24 cellular contexts compared by ENCODE assay signal in genomic region chr1:180560200-180560867, GRCh38. TPM values are rescaled to one million over a fixed set of nuclear protein-coding genes. Genes with fewer than 3 reads are reported as not detected.
A peak's percentile ranks its signal among the peaks of the same experiment; 100 is the strongest.
DNase-seq lines count a peak whose midpoint lies in the region; ATAC-seq and TF ChIP-seq lines count a peak whose summit lies in the region.
"Had no signal": no experiment of that assay in that cellular context is flagged by ENCODE, and none has a peak within 500 bp of the region (broad histone marks: within the 10 kb centered on the region; RNA-seq: fewer than 3 reads in every experiment).

No MANE protein-coding gene starts in this region.

- H3K27me3 ChIP-seq in cardiac muscle cell (no peaks in the 10 kb centered on the region), adipocyte (replicated peaks; ENCODE audit: control insufficient read depth, insufficient read depth, low read length) (no peaks in the 10 kb centered on the region), left lung (no peaks in the 10 kb centered on the region), upper lobe of right lung (no peaks in the 10 kb centered on the region)
- H3K27me3 ChIP-seq: MG63, testis had no signal

- peak; percentile 63 for ATAC-seq in left lung
- peak; percentile 41 for ATAC-seq in upper lobe of right lung
- ATAC-seq in HG02885 (IDR thresholded peaks at IDR 0.05; ENCODE audit: poor library complexity, unreplicated experiment), result no peak
- no peak for ATAC-seq in HG02763 (IDR thresholded peaks at IDR 0.05; ENCODE audit: unreplicated experiment)
- ATAC-seq: CD8-positive, alpha-beta T cell; naive thymus-derived CD4-positive, alpha-beta T cell had no signal

- DNase-seq in cardiac muscle cell (ENCODE audit: low read depth in 1 of 2, low spot score in 1 of 2), result no peak
- DNase-seq in cardiac septum (ENCODE audit: low spot score), result no peak
- peak; percentile 7 for DNase-seq in adipocyte (ENCODE audit: low read depth)
- DNase-seq in left lung, result no peak
- no peak for DNase-seq in upper lobe of right lung
- no peak for DNase-seq in iPS-NIHi7 (ENCODE audit: extremely low spot score)
- DNase-seq: activated CD4-positive, alpha-beta T cell treated with anti-CD3 and anti-CD28 coated beads, Interleukin-2, amount 50 U/mL, for 4 hours; activated naive CD4-positive, alpha-beta T cell treated with anti-CD3 and anti-CD28 coated beads, Interleukin-2, amount 50 U/mL, for 16 hours; CD8-positive, alpha-beta T cell; DMS79 treated with DMSO at 0.1 percent for 48 hours; MG63; naive thymus-derived CD4-positive, alpha-beta T cell; NCI-H1436 treated with DMSO at 0.1 percent for 48 hours; NCI-H2171; NCI-H774; testis had no signal

- TF ChIP-seq CTCF in cardiac muscle cell (IDR thresholded peaks at IDR 0.05; ENCODE audit: low read depth, low read length) (no peak), left lung (IDR thresholded peaks at IDR 0.05) (no peak), upper lobe of right lung (IDR thresholded peaks at IDR 0.05) (no peak)

- peaks cover 43% of the 10 kb centered on the region for H3K4me1 ChIP-seq in cardiac muscle cell (ENCODE audit: low read depth)
- peaks cover 15% of the 10 kb centered on the region for H3K4me1 ChIP-seq in adipocyte (ENCODE audit: control insufficient read depth, insufficient read depth, low read length)
- no peaks in the 10 kb centered on the region for H3K4me1 ChIP-seq in left lung
- H3K4me1 ChIP-seq in upper lobe of right lung, result no peaks in the 10 kb centered on the region
- H3K4me1 ChIP-seq: parathyroid adenoma had no signal

- H3K9ac ChIP-seq in adipocyte (ENCODE audit: low read length), result no peak overlapping the region
- H3K9ac ChIP-seq: parathyroid adenoma had no signal

- intact Hi-C loops in cardiac septum (cut with DNase I), result no loop called here
- intact Hi-C loops in left lung (cut with DNase I), result no loop called here
- intact Hi-C loops in upper lobe of right lung (cut with DNase I), result no loop called here

- no peaks in the 10 kb centered on the region for H3K36me3 ChIP-seq in cardiac muscle cell
- no peaks in the 10 kb centered on the region for H3K36me3 ChIP-seq in adipocyte (ENCODE audit: control insufficient read depth, insufficient read depth, low read length, severe bottlenecking)
- H3K36me3 ChIP-seq in left lung, result no peaks in the 10 kb centered on the region
- H3K36me3 ChIP-seq in upper lobe of right lung, result no peaks in the 10 kb centered on the region
- H3K36me3 ChIP-seq: MG63 had no signal

- H3K4me3 ChIP-seq in cardiac muscle cell, result no peak overlapping the region
- no peak overlapping the region for H3K4me3 ChIP-seq in adipocyte (ENCODE audit: low read length)
- H3K4me3 ChIP-seq in left lung, result no peak overlapping the region
- H3K4me3 ChIP-seq in upper lobe of right lung, result no peak overlapping the region
- H3K4me3 ChIP-seq: MG63, testis had no signal

- H3K27ac ChIP-seq in cardiac muscle cell (peak overlapping the region; percentile 63), left lung (no peak overlapping the region), upper lobe of right lung (no peak overlapping the region)
- H3K27ac ChIP-seq: parathyroid adenoma, testis had no signal

- no peaks in the 10 kb centered on the region for H3K9me3 ChIP-seq in cardiac muscle cell (ENCODE audit: low read depth)
- H3K9me3 ChIP-seq in adipocyte (ENCODE audit: control insufficient read depth, low read length), result no peaks in the 10 kb centered on the region
- no peaks in the 10 kb centered on the region for H3K9me3 ChIP-seq in left lung
- no peaks in the 10 kb centered on the region for H3K9me3 ChIP-seq in upper lobe of right lung
- H3K9me3 ChIP-seq: MG63, testis had no signal

RNA-seq across cellular contexts. Expression of gene OVAAL, which starts 1.6 kb away (rescaled TPM):
- 0.21 and 1.1 TPM in 2 replicates for total RNA-seq in cardiac muscle cell
- 0.91 and 2.5 TPM in 2 replicates for polyA plus RNA-seq in cardiac muscle cell
- total RNA-seq in cardiac septum, result 6.3 TPM
- total RNA-seq in left lung, result not detected
- total RNA-seq in upper lobe of right lung, result not detected
- total RNA-seq: CD8-positive, alpha-beta T cell; dermis microvascular lymphatic vessel endothelial cell; epithelial cell of proximal tubule; frontal cortex; H1; liver; naive thymus-derived CD4-positive, alpha-beta T cell; testis had no signal
- polyA plus RNA-seq: H1; liver; naive thymus-derived CD4-positive, alpha-beta T cell had no signal

RNA-seq across cellular contexts. Expression of gene ACBD6, which starts 58.0 kb away (rescaled TPM):
- 73.9 and 77.0 TPM in 2 replicates for total RNA-seq in cardiac muscle cell
- polyA plus RNA-seq in cardiac muscle cell, result 63.9 and 72.2 TPM in 2 replicates
- total RNA-seq in cardiac septum, result 19.0 TPM
- 10 to 100 TPM; 26.5 to 36.2 TPM for total RNA-seq in left lung
- 33.6 TPM for total RNA-seq in upper lobe of right lung

Comparison
In these comparisons a context has a peak if more than half of its experiments do, and no peak if none do; other contexts are left out.
1. ATAC-seq: peak in left lung (single experiment) and upper lobe of right lung (single experiment); none in HG02885 (single experiment) and HG02763 (single experiment).